In the genomic region with DNA sequence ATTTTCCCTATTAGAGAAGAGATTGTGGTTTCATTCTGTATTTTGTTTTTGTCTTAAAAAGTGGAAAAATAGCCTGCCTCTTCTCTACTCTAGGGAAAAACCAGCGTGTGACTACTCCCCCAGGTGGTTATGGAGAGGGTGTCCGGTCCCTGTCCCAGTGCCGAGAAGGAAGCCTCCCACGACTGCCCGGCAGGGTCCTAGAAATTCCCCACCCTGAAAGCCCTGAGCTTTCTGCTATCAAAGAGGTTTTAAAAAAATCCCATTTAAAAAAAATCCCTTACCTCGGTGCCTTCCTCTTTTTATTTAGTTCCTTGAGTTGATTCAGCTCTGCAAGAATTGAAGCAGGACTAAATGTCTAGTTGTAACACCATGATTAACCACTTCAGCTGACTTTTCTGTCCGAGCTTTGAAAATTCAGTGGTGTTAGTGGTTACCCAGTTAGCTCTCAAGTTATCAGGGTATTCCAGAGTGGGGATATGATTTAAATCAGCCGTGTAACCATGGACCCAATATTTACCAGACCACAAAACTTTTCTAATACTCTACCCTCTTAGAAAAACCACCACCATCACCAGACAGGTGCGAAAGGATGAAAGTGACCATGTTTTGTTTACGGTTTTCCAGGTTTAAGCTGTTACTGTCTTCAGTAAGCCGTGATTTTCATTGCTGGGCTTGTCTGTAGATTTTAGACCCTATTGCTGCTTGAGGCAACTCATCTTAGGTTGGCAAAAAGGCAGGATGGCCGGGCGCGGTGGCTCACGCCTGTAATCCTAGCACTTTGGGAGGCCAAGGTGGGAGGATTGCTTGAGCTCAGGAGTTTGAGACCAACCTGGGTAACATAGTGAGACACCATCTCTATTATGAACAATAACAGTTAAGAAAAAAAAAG, we compare ENCODE assay signal across 1 cellular context.
TF ChIP-seq lines count a peak whose summit lies in the region.

No MANE protein-coding gene starts in this region.

TF ChIP-seq in IMR-90, 13 proteins besides CTCF, POLR2A, EP300 and RAD21:
- TF ChIP-seq, protein P1, sequence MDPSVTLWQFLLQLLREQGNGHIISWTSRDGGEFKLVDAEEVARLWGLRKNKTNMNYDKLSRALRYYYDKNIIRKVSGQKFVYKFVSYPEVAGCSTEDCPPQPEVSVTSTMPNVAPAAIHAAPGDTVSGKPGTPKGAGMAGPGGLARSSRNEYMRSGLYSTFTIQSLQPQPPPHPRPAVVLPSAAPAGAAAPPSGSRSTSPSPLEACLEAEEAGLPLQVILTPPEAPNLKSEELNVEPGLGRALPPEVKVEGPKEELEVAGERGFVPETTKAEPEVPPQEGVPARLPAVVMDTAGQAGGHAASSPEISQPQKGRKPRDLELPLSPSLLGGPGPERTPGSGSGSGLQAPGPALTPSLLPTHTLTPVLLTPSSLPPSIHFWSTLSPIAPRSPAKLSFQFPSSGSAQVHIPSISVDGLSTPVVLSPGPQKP (IDR thresholded peaks at IDR 0.05; ENCODE audit: borderline replicate concordance, low read depth, low read length), result no peak
- TF ChIP-seq, protein P2, sequence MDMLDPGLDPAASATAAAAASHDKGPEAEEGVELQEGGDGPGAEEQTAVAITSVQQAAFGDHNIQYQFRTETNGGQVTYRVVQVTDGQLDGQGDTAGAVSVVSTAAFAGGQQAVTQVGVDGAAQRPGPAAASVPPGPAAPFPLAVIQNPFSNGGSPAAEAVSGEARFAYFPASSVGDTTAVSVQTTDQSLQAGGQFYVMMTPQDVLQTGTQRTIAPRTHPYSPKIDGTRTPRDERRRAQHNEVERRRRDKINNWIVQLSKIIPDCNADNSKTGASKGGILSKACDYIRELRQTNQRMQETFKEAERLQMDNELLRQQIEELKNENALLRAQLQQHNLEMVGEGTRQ (IDR thresholded peaks at IDR 0.05; ENCODE audit: low read depth, low read length), result no peak
- TF ChIP-seq FOS (IDR thresholded peaks at IDR 0.05; ENCODE audit: low read depth, low read length) (no peak), MAZ (IDR thresholded peaks at IDR 0.05; ENCODE audit: borderline replicate concordance, low read depth, low read length) (no peak), RFX5 (IDR thresholded peaks at IDR 0.05; ENCODE audit: low read depth, low read length) (no peak), SMC3 (IDR thresholded peaks at IDR 0.05; ENCODE audit: low read depth, low read length) (no peak), MXI1 (IDR thresholded peaks at IDR 0.05; ENCODE audit: borderline replicate concordance, low read depth, low read length) (no peak), RCOR1 (IDR thresholded peaks at IDR 0.05; ENCODE audit: insufficient replicate concordance, low read length) (no peak)
